Comparison of ENCODE assay signal across 19 cellular contexts in the genomic region with DNA sequence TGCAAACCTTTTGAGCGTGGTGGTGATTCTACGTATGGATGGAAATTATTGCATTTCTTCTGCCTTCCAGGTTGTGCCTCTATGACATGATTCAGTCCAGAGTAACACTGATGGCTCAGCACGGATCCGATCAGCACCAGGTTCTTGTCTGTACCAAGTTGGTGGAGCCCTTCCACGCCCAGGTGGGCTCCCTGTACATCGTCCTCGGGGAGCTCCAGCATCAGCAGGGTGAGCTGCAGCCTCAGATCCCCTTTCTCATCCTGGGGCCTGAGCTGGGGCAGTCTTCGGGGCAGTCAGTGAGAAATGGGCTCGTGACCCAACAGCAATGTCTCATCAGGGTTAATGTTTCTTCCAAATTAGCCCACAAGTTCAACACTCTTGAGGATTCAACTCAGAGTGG. TPM values are rescaled to one million over a fixed set of nuclear protein-coding genes. Genes with fewer than 3 reads are reported as not detected.
"Had no signal": no experiment of that assay in that cellular context is flagged by ENCODE, and none has a peak within 500 bp of the region (broad histone marks: within the 10 kb centered on the region; RNA-seq: fewer than 3 reads in every experiment).

No MANE protein-coding gene starts in this region.

- H3K9me3 ChIP-seq: esophagus squamous epithelium, mucosa of descending colon, ovary, right atrium auricular region, sigmoid colon, tibial artery, upper lobe of right lung, vagina had no signal

- H3K4me1 ChIP-seq: right atrium auricular region, sigmoid colon, tibial artery, upper lobe of right lung, vagina had no signal

- H3K36me3 ChIP-seq: ovary had no signal

- H3K27me3 ChIP-seq: esophagus squamous epithelium, foreskin keratinocyte, ovary, right atrium auricular region, sigmoid colon, tibial artery, upper lobe of right lung, vagina had no signal

- H3K27ac ChIP-seq: esophagus squamous epithelium, foreskin keratinocyte, ovary, right atrium auricular region, sigmoid colon, skin epidermis, tibial artery, upper lobe of right lung, vagina had no signal

- DNase-seq: esophagus squamous epithelium; foreskin keratinocyte; head of caudate nucleus; hippocampal formation; mammary epithelial cell; naive thymus-derived CD8-positive, alpha-beta T cell; nucleus accumbens; ovary; sigmoid colon; stimulated activated CD4-positive, alpha-beta T cell treated with anti-CD3 and anti-CD28 coated beads, Interleukin-2, amount 100 ng/mL, for 48 hours; tibial artery; upper lobe of right lung had no signal

- H3K4me3 ChIP-seq: esophagus squamous epithelium, mucosa of descending colon, ovary, right atrium auricular region, sigmoid colon, skin epidermis, tibial artery, upper lobe of right lung, vagina had no signal

- ATAC-seq: foreskin keratinocyte; left lobe of liver; mucosa of descending colon; naive thymus-derived CD8-positive, alpha-beta T cell; upper lobe of right lung had no signal

RNA-seq across cellular contexts. Expression of a gene that starts 35.7 kb away (rescaled TPM):
- total RNA-seq: cerebellum, neural crest cell had no signal
